Comparison of ENCODE assay signal across 23 cellular contexts in genomic region chr17:68433211-68433610, GRCh38.
"Had no signal": no experiment of that assay in that cellular context is flagged by ENCODE, and none has a peak within 500 bp of the region (broad histone marks: within the 10 kb centered on the region; RNA-seq: fewer than 3 reads in every experiment).

No MANE protein-coding gene starts in this region.

- H3K27me3 ChIP-seq: ascending aorta, body of pancreas, MG63 had no signal

- DNase-seq: activated CD4-positive, alpha-beta T cell treated with anti-CD3 and anti-CD28 coated beads for 48 hours; activated CD4-positive, CD25-positive, alpha-beta regulatory T cell treated with anti-CD3 and anti-CD28 coated beads, Interleukin-2, amount 50 U/mL, for 72 hours; activated effector memory CD4-positive, alpha-beta T cell treated with anti-CD3 and anti-CD28 coated beads, Interleukin-2, amount 50 U/mL, for 16 hours; activated naive CD4-positive, alpha-beta T cell treated with Interleukin-2 at 50 U/mL for 16 hours; activated naive CD8-positive, alpha-beta T cell treated with anti-CD3 and anti-CD28 coated beads for 36 hours; activated T-cell treated with anti-CD3 and anti-CD28 coated beads, Interleukin-2, amount 50 U/mL, for 24 hours; body of pancreas; central memory CD4-positive, alpha-beta T cell; MG63; MV-4-11; NCI-H1105; NCI-H1436; NCI-H1694 treated with DMSO at 0.1 percent for 48 hours; NCI-H2029 treated with DMSO at 0.1 percent for 48 hours; NCI-H345; NCI-H510A; NCI-H526 treated with DMSO at 0.1 percent for 48 hours; NCI-H82; SIG-M5; T-helper 17 cell; T-helper 9 cell had no signal

- H3K4me1 ChIP-seq: ascending aorta had no signal

- ATAC-seq: body of pancreas, T-helper 17 cell, WTC11 had no signal

- H3K4me3 ChIP-seq: ascending aorta, body of pancreas, MG63 had no signal

- H3K27ac ChIP-seq: ascending aorta, body of pancreas had no signal

- H3K9me3 ChIP-seq: ascending aorta, body of pancreas, MG63 had no signal
